8 cellular contexts compared by ENCODE assay signal in genomic region chr15:55587321-55588069, GRCh38. TPM values are rescaled to one million over a fixed set of nuclear protein-coding genes. Genes with fewer than 3 reads are reported as not detected.
DNase-seq lines count a peak whose midpoint lies in the region; ATAC-seq and TF ChIP-seq lines count a peak whose summit lies in the region.

No MANE protein-coding gene starts in this region.

- intact Hi-C loops in A673 (cut with micrococcal nuclease; ENCODE audit: unreplicated experiment): no loop called here

- peaks cover 42% of the 10 kb centered on the region for H3K27me3 ChIP-seq in A673 (replicated peaks; ENCODE audit: insufficient read depth, low read depth, low read length, poor library complexity)

- peak overlapping the region in 2 of 3 experiments; percentile 88 to 90 for H3K4me3 Mint-ChIP-seq in nephron

- CTCF ChIA-PET in A673 (lab: Charles Lee): no interaction called here

- POLR2A ChIA-PET in A673 (lab: Charles Lee; ENCODE audit: low non-redundant PET): interaction anchor here (0.7 kb wide), 1 partner anchor 79 kb away, joined by 30 read pairs; no protein-coding TSS in a partner anchor

- H3K9me3 ChIP-seq in A673 (ENCODE audit: low read depth, low read length, poor library complexity, severe bottlenecking): no peaks in the 10 kb centered on the region

- no peaks in the 10 kb centered on the region for H3K4me1 ChIP-seq in A673 (ENCODE audit: insufficient read depth, low read length, poor library complexity, severe bottlenecking)

- no peak for ATAC-seq in GM21423 (IDR thresholded peaks at IDR 0.05; ENCODE audit: unreplicated experiment)

- BruUV-seq in A673 (replicated peaks; lab: Mats Ljungman, UMichigan): no TSS peak

- H3K9me3 Mint-ChIP-seq in nephron: no peaks in the 10 kb centered on the region

- H3K4me3 ChIP-seq in A673 (ENCODE audit: low read depth, low read length, poor library complexity, severe bottlenecking): peak overlapping the region; percentile 49
- peak overlapping the region; percentile 33 for H3K4me3 ChIP-seq in GM12875 (ENCODE audit: low read depth, low read length)
- peak overlapping the region; percentile 70 for H3K4me3 ChIP-seq in fibroblast of pulmonary artery (replicated peaks; ENCODE audit: low read depth, low read length)

- H3K36me3 ChIP-seq in A673 (ENCODE audit: insufficient read depth, low read length, poor library complexity, severe bottlenecking): no peaks in the 10 kb centered on the region

- H3K4me1 Mint-ChIP-seq in nephron: peaks cover 12% of the 10 kb centered on the region

- no peak overlapping the region for H3K27ac Mint-ChIP-seq in nephron

- no peak overlapping the region for H3K27ac ChIP-seq in A673 (ENCODE audit: low read depth, low read length, poor library complexity, severe bottlenecking)

- no peaks in the 10 kb centered on the region for H3K27me3 Mint-ChIP-seq in nephron (ENCODE audit: low read depth)

- DNase-seq in A673 (ENCODE audit: low spot score) (peak; percentile 48), HT1080 (ENCODE audit: low read depth) (peak; percentile 32), fibroblast of pulmonary artery (ENCODE audit: low read depth) (peak; percentile 47)
- DNase-seq in activated CD4-positive, alpha-beta T cell treated with anti-CD3 and anti-CD28 coated beads, Interleukin-2, amount 50 U/mL, for 48 hours: peak; percentile 13 to 20
- DNase-seq in stimulated activated CD4-positive, alpha-beta T cell treated with anti-CD3 and anti-CD28 coated beads, Interleukin-4, amount 100 ng/mL, for 24 hours: no peak

- H3K36me3 Mint-ChIP-seq in nephron (ENCODE audit: low read depth): peaks cover 3% of the 10 kb centered on the region

- TF ChIP-seq CTCF in A673 (conservative IDR thresholded peaks at IDR 0.05; ENCODE audit: low read depth, low read length) (no peak), GM12875 (IDR thresholded peaks at IDR 0.05; ENCODE audit: borderline replicate concordance, insufficient read depth, low read depth, low read length) (no peak), fibroblast of pulmonary artery (IDR thresholded peaks at IDR 0.05; ENCODE audit: low read length, missing control alignments) (no peak), nephron (IDR thresholded peaks at IDR 0.05; ENCODE audit: unreplicated experiment in 3 of 3) (no peak)

RNA-seq across cellular contexts. Expression of gene PYGO1, which starts 0.7 kb away (rescaled TPM):
- total RNA-seq in A673 (2021): 5.7 and 6.8 TPM in 2 replicates
- 3.3 and 5.0 TPM in 2 replicates for total RNA-seq in HT1080 (2014; rRNA removed; shearing (Covaris generic))
- 4.3 and 5.7 TPM in 2 replicates for polyA plus RNA-seq in HT1080 (2015; cell fraction: cytosol; rRNA removed)
- 4.2 and 4.8 TPM in 2 replicates for polyA plus RNA-seq in HT1080 (2015; cell fraction: nucleus; rRNA removed)
